In the genomic region with DNA sequence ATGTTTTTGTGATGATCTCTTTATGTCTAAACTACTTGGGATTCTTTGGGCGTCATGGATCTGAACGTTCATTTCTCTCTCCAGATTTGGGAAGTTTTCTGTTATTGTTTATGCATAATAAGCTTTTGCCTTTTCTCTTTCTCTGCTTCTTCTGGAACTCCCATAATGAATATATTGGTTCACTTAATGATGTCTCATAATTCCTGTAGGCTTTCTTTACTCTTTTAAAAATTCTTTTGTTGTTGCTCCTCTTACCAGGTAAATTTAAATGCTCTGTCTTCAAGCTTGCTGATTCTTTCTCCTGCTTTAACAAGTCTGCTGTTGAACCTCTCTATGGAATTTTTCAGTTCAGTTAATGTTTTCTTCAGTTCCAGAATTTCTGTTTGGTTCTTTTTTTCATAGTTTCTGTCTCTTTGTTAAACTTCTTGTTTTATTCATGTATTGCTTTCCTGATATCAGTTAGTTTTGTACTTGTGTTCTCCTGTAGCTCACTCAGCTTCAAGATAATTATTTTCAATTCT, we compare ENCODE assay signal across 11 cellular contexts.
"Had no signal": no experiment of that assay in that cellular context is flagged by ENCODE, and none has a peak within 500 bp of the region (broad histone marks: within the 10 kb centered on the region; RNA-seq: fewer than 3 reads in every experiment).

No MANE protein-coding gene starts in this region.

- H3K9ac ChIP-seq: GM23248 had no signal

- FAIRE-seq: H1, H54 had no signal

- H3K4me3 ChIP-seq: GM23248, GM23338, HAP-1 had no signal

- H3K9me3 ChIP-seq: HAP-1 had no signal

- H3K27ac Mint-ChIP-seq: GM23338, H9, HFFc6 had no signal

- H3K4me3 Mint-ChIP-seq: GM23338, H9, HFFc6 had no signal

- H3K4me2 ChIP-seq: GM23338 had no signal

- H3K36me3 ChIP-seq: HAP-1 had no signal

- H2AFZ ChIP-seq: GM23248, GM23338 had no signal

- H3K4me1 Mint-ChIP-seq: GM23338 had no signal

- ATAC-seq: GM23338, HCT116 had no signal

- DNase-seq: GM23248, GOT3, H7, H9, HCEC 1CT, HFFc6 had no signal

- H3K27ac ChIP-seq: GM23248 had no signal

- H3K4me1 ChIP-seq: HAP-1 had no signal
